ENCODE assay signal across 10 cellular contexts in the genomic region with DNA sequence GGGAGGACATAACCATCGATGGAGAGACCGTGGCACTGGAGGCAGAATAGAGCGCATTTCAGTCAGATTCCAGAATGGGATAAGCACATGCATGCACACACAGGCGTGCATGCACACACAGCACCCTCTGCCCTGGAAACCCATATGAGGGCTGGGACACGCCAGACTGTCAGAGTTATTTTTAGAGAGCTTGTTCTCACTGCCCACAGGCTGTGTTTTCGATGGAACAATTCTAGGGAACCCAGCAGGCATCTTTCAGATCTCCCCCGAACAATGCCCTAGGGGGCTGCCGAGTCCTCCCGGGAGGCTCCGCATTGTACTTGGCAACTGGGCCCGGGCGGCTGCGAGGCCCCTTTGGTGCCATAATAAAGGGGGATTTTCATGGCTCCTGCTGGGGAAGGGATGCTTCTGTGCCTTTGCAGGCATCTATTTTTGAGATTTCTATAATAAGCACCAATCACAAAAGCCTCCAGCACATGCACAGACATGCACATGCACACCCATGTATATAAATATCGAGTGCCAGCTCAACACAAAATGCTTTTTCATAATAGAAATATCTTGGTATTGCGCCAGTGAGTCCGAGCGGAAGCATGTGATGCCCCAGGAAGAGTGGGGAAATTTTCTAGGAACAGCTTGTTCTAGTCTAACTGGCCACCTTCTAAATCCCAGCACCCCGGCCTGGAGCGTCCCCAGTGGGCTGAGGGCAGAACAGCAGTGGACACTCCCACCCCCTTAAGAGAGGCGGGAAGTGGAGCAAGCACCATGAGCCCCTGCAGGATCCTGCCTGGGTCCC.
DNase-seq lines count a peak whose midpoint lies in the region.
"Had no signal": no experiment of that assay in that cellular context is flagged by ENCODE, and none has a peak within 500 bp of the region (broad histone marks: within the 10 kb centered on the region; RNA-seq: fewer than 3 reads in every experiment).

No MANE protein-coding gene starts in this region.

- WGBS in urinary bladder = 51% methylated on average over 20 of the region's 20 CpGs

- H3K4me3 ChIP-seq in urinary bladder (ENCODE audit: low read depth, low read length) = no peak overlapping the region
- H3K4me3 ChIP-seq: skin epidermis had no signal

- no peaks in the 10 kb centered on the region for H3K4me1 ChIP-seq in urinary bladder (ENCODE audit: insufficient read depth)

- DNase-seq in NCI-H345 treated with DMSO at 0.1 percent for 48 hours (lab: John Stamatoyannopoulos, UW; ENCODE audit: unreplicated experiment) (peak; percentile 9), dermis microvascular lymphatic vessel endothelial cell (ENCODE audit: low read depth in 2 of 2) (peak; percentile 36 to 47), T-helper 2 cell (no peak), HuH-7 (ENCODE audit: low spot score) (no peak)
- DNase-seq in effector CD4-positive, alpha-beta T cell = no peak
- DNase-seq: activated naive CD4-positive, alpha-beta T cell treated with Interleukin-2 at 50 U/mL for 16 hours; PC-3 had no signal

- no peaks in the 10 kb centered on the region for H3K36me3 ChIP-seq in urinary bladder (ENCODE audit: insufficient read depth)

- no peaks in the 10 kb centered on the region for H3K27me3 ChIP-seq in layer of hippocampus (ENCODE audit: control insufficient read depth, insufficient read depth, low read length)

- H3K27ac ChIP-seq in layer of hippocampus (ENCODE audit: low read depth, low read length) (peak overlapping the region; percentile 38), urinary bladder (ENCODE audit: low read depth) (peak overlapping the region; percentile 42)
- H3K27ac ChIP-seq: skin epidermis had no signal

Comparison
In these comparisons a context has a peak if more than half of its experiments do, and no peak if none do; other contexts are left out.
1. DNase-seq: peak in NCI-H345 treated with DMSO at 0.1 percent for 48 hours (single experiment) and dermis microvascular lymphatic vessel endothelial cell (2 of 2); none in T-helper 2 cell (0 of 5), effector CD4-positive, alpha-beta T cell (single experiment) and HuH-7 (single experiment).